8 cellular contexts compared by ENCODE assay signal in the genomic region with DNA sequence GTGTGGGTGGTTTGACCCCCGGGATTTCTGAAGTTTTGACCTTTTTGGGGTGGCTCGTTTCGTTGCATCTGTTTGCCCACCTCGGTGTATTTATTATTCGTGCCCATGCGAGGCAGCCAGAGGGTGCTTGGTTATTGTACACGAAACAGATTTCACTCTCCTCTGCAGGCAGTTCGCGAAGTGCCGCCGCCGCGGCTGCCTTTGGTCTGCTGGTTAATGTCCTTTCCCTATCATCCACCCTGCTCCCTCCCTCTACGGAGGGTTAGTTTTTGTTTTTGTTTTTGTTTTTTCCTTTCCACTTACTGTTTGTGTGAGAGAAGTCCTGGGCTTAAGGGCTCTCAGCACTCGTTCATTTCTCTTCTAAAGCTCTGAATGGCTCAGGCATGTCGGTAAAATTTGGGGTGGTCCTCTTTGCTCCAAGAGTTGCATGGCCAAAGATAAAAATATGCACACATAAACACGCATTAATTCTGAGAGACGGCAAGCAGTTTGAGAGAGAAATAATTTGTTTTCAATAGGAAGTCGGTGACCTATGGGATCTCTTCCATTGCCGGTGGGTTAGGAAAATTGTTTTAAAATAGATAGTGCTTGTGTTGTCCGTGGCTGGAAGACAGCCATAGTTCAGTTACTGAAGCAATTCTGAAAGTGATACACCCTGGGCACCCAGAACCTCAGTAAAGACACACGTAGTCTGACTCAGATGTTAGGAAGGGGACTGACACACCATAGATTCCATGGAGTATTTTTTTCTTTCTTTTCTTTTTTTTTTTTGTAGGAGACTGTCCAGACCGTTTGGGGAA. TPM values are rescaled to one million over a fixed set of nuclear protein-coding genes. Genes with fewer than 3 reads are reported as not detected.
DNase-seq lines count a peak whose midpoint lies in the region; ATAC-seq lines count a peak whose summit lies in the region.

No MANE protein-coding gene starts in this region.

- no peak for ATAC-seq in GM19455 (IDR thresholded peaks at IDR 0.05; ENCODE audit: unreplicated experiment)

- peaks cover 69% of the 10 kb centered on the region for H3K27me3 Mint-ChIP-seq in activated naive CD8-positive, alpha-beta T cell treated with anti-CD3 and anti-CD28 coated beads for 36 hours

- H3K4me1 Mint-ChIP-seq in activated naive CD8-positive, alpha-beta T cell treated with anti-CD3 and anti-CD28 coated beads for 36 hours: peaks cover 13% of the 10 kb centered on the region

- H3K9me3 Mint-ChIP-seq in activated naive CD8-positive, alpha-beta T cell treated with anti-CD3 and anti-CD28 coated beads for 36 hours: no peaks in the 10 kb centered on the region

- peak overlapping the region; percentile 82 for H3K4me3 Mint-ChIP-seq in activated naive CD8-positive, alpha-beta T cell treated with anti-CD3 and anti-CD28 coated beads for 36 hours

- no peaks in the 10 kb centered on the region for H3K36me3 Mint-ChIP-seq in activated naive CD8-positive, alpha-beta T cell treated with anti-CD3 and anti-CD28 coated beads for 36 hours

- intact Hi-C loops in head of caudate nucleus (cut with DNase I): no loop called here

- peak; percentile 46 for DNase-seq in DMS153 treated with DMSO at 0.1 percent for 48 hours (lab: John Stamatoyannopoulos, UW; ENCODE audit: unreplicated experiment)
- no peak for DNase-seq in DMS153 (lab: John Stamatoyannopoulos, UW)
- peak; percentile 56 for DNase-seq in NCI-H1694 treated with DMSO at 0.1 percent for 48 hours (lab: John Stamatoyannopoulos, UW)
- no peak for DNase-seq in activated naive CD8-positive, alpha-beta T cell treated with anti-CD3 and anti-CD28 coated beads for 36 hours
- DNase-seq in head of caudate nucleus: peak in 40 of 42 donors; percentile 13 to 67 (median 37)
- DNase-seq in occipital lobe (lab: John Stamatoyannopoulos, UW): peak; percentile 33
- no peak for DNase-seq in activated CD4-positive, CD25-positive, alpha-beta regulatory T cell treated with anti-CD3 and anti-CD28 coated beads, Interleukin-2, amount 50 U/mL, for 72 hours

- H3K27ac Mint-ChIP-seq in activated naive CD8-positive, alpha-beta T cell treated with anti-CD3 and anti-CD28 coated beads for 36 hours: no peak overlapping the region

RNA-seq across cellular contexts. Expression of gene C1orf21, which starts 1.2 kb away (rescaled TPM):
- total RNA-seq in activated naive CD8-positive, alpha-beta T cell treated with anti-CD3 and anti-CD28 coated beads for 36 hours: 1 to 10 TPM; 2.7 to 4.1 TPM
- 31.7 TPM for total RNA-seq in occipital lobe

Comparison
In these comparisons a context has a peak if more than half of its experiments do, and no peak if none do; other contexts are left out.
1. DNase-seq: peak in DMS153 treated with DMSO at 0.1 percent for 48 hours (single experiment), NCI-H1694 treated with DMSO at 0.1 percent for 48 hours (single experiment), head of caudate nucleus (40 of 42) and occipital lobe (single experiment); none in DMS153 (single experiment), activated naive CD8-positive, alpha-beta T cell treated with anti-CD3 and anti-CD28 coated beads for 36 hours (single experiment) and activated CD4-positive, CD25-positive, alpha-beta regulatory T cell treated with anti-CD3 and anti-CD28 coated beads, Interleukin-2, amount 50 U/mL, for 72 hours (single experiment).